1 cellular context compared by ENCODE assay signal in genomic region chr14:89402363-89402762, GRCh38.
TF ChIP-seq lines count a peak whose summit lies in the region.

No MANE protein-coding gene starts in this region.

TF ChIP-seq in GM23338, 12 proteins besides CTCF, POLR2A, EP300 and RAD21 (continued from another document):
- TF ChIP-seq ZNF462 (CRISPR knock-in tag; IDR thresholded peaks at IDR 0.05) = no peak
- no peak for TF ChIP-seq STAT1 (IDR thresholded peaks at IDR 0.05; ENCODE audit: unreplicated experiment)
- TF ChIP-seq EZH2 (IDR thresholded peaks at IDR 0.05; ENCODE audit: low read depth, unreplicated experiment) = no peak
- no peak for TF ChIP-seq NANOG (IDR thresholded peaks at IDR 0.05; ENCODE audit: borderline replicate concordance)
